18 cellular contexts compared by ENCODE assay signal in the genomic region with DNA sequence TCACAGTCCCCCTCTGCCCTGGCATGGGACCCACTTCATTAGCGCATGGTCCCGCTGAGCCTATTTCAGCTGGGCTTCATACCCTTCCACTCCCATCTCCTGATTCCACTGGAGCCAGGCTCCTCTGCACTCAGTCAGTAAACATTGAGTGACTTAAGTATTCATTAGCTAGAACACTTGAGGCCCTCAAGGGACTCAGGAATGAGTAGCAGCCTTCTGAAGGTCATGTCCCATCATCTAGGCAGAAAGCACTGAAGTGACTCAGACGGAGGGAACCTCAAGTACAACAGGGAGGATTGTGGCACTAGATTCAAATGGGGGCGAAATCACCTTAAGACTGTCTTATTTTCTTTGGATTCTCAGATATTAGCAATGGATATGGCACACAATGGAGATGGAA.
DNase-seq lines count a peak whose midpoint lies in the region; ATAC-seq and TF ChIP-seq lines count a peak whose summit lies in the region.
"Had no signal": no experiment of that assay in that cellular context is flagged by ENCODE, and none has a peak within 500 bp of the region (broad histone marks: within the 10 kb centered on the region; RNA-seq: fewer than 3 reads in every experiment).

No MANE protein-coding gene starts in this region.

- H3K27ac Mint-ChIP-seq in naive B cell (peak overlapping the region; percentile 81 to 96 (median 91)), Calu3 (ENCODE audit: unreplicated experiment) (no peak overlapping the region)
- H3K27ac Mint-ChIP-seq: mesothelial cell of epicardium had no signal

- H3K4me3 Mint-ChIP-seq in naive B cell, result peak overlapping the region in 7 of 8 donors; percentile 67 to 90 (median 81)
- no peak overlapping the region for H3K4me3 Mint-ChIP-seq in Calu3 (ENCODE audit: low read depth, unreplicated experiment)
- H3K4me3 Mint-ChIP-seq: activated T-cell treated with anti-CD3 and anti-CD28 coated beads, Interleukin-2, amount 50 U/mL, for 4 hours; mesothelial cell of epicardium had no signal

- intact Hi-C loops in Calu3 (cut with micrococcal nuclease; ENCODE audit: unreplicated experiment), result no loop called here

- H3K9me3 Mint-ChIP-seq in naive B cell, result no peaks in the 10 kb centered on the region
- no peaks in the 10 kb centered on the region for H3K9me3 Mint-ChIP-seq in Calu3 (ENCODE audit: low read depth, unreplicated experiment)
- H3K9me3 Mint-ChIP-seq: activated T-cell treated with anti-CD3 and anti-CD28 coated beads, Interleukin-2, amount 50 U/mL, for 4 hours; mesothelial cell of epicardium had no signal

- H3K36me3 Mint-ChIP-seq in naive B cell (no peaks in the 10 kb centered on the region), Calu3 (ENCODE audit: insufficient read depth, unreplicated experiment) (no peaks in the 10 kb centered on the region)
- H3K36me3 Mint-ChIP-seq: mesothelial cell of epicardium had no signal

- DNase-seq in RPMI7951 (ENCODE audit: low read depth), result peak; percentile 68
- no peak for DNase-seq in naive B cell
- DNase-seq in Calu3, result no peak
- DNase-seq in ureter (ENCODE audit: low spot score), result no peak
- DNase-seq in stimulated activated CD4-positive, alpha-beta T cell treated with anti-CD3 and anti-CD28 coated beads, Interleukin-4, amount 100 ng/mL, for 24 hours, result no peak
- DNase-seq: activated T-cell treated with anti-CD3 and anti-CD28 coated beads, Interleukin-2, amount 50 U/mL, for 4 hours; adrenal gland; esophagus squamous epithelium; head of caudate nucleus; Karpas-422; NCI-H1694 treated with DMSO at 0.1 percent for 48 hours; NCI-H510A; OCI-M1; T-helper 9 cell had no signal

- BruUV-seq in Calu3 (replicated peaks; lab: Mats Ljungman, UMichigan), result no TSS peak

- TF ChIP-seq CTCF in Calu3 (IDR thresholded peaks at IDR 0.05; ENCODE audit: unreplicated experiment), result no peak

- no peaks in the 10 kb centered on the region for H3K27me3 Mint-ChIP-seq in naive B cell
- peaks cover 74% of the 10 kb centered on the region for H3K27me3 Mint-ChIP-seq in Calu3 (ENCODE audit: unreplicated experiment)

- CTCF ChIA-PET in Calu3 (lab: Charles Lee), result no interaction called here

- peaks cover 68 to 72% (median 68%) of the 10 kb centered on the region in 3 donors for H3K4me1 Mint-ChIP-seq in naive B cell
- no peaks in the 10 kb centered on the region for H3K4me1 Mint-ChIP-seq in Calu3 (ENCODE audit: low read depth, unreplicated experiment)

- ATAC-seq in GM18511 (IDR thresholded peaks at IDR 0.05; ENCODE audit: unreplicated experiment) (peak; percentile 1), HG02610 (IDR thresholded peaks at IDR 0.05; ENCODE audit: unreplicated experiment) (peak; percentile 2), naive B cell (ENCODE audit: low read depth in 2 of 2) (no peak), HG03439 (IDR thresholded peaks at IDR 0.05; ENCODE audit: unreplicated experiment) (no peak)

Comparison
In these comparisons a context has a peak if more than half of its experiments do, and no peak if none do; other contexts are left out.
1. ATAC-seq: peak in GM18511 (single experiment) and HG02610 (single experiment); none in naive B cell (0 of 2) and HG03439 (single experiment).